11 cellular contexts compared by ENCODE assay signal in genomic region chr4:109816894-109817293, GRCh38. TPM values are rescaled to one million over a fixed set of nuclear protein-coding genes. Genes with fewer than 3 reads are reported as not detected.
DNase-seq lines count a peak whose midpoint lies in the region; ATAC-seq and TF ChIP-seq lines count a peak whose summit lies in the region.
"Had no signal": no experiment of that assay in that cellular context is flagged by ENCODE, and none has a peak within 500 bp of the region (broad histone marks: within the 10 kb centered on the region; RNA-seq: fewer than 3 reads in every experiment).

No MANE protein-coding gene starts in this region.

- no peaks in the 10 kb centered on the region for H3K9me3 Mint-ChIP-seq in Calu3 (ENCODE audit: low read depth, unreplicated experiment)
- no peaks in the 10 kb centered on the region for H3K9me3 Mint-ChIP-seq in chondrocyte (ENCODE audit: low read depth)
- no peaks in the 10 kb centered on the region for H3K9me3 Mint-ChIP-seq in nephron progenitor cell

- ATAC-seq in GM21381 (IDR thresholded peaks at IDR 0.05; ENCODE audit: unreplicated experiment) (no peak), HG03439 (IDR thresholded peaks at IDR 0.05; ENCODE audit: unreplicated experiment) (no peak)
- ATAC-seq: left ventricle myocardium superior had no signal

- peaks cover 40% of the 10 kb centered on the region for H3K79me2 ChIP-seq in MM.1S (ENCODE audit: low read length)

- H3K4me1 ChIP-seq in MM.1S (ENCODE audit: low read length): 0 out of 2 replicates have a peak, but pooled peaks cover 8% of the 10 kb centered on the region

- H3K36me3 ChIP-seq in MM.1S (replicated peaks; ENCODE audit: insufficient read depth, low read length): peaks cover 5% of the 10 kb centered on the region; the same call in 1 of the 2 replicates

- H3K4me2 ChIP-seq in MM.1S (ENCODE audit: low read depth, low read length): peak overlapping the region; percentile 62; the same call in 1 of the 2 replicates

- H3K27me3 Mint-ChIP-seq in Calu3 (ENCODE audit: unreplicated experiment) (no peaks in the 10 kb centered on the region), chondrocyte (ENCODE audit: low read depth) (no peaks in the 10 kb centered on the region), nephron progenitor cell (ENCODE audit: low read depth, poor library complexity) (peaks cover 5% of the 10 kb centered on the region)

- no peaks in the 10 kb centered on the region for H3K9me2 ChIP-seq in MM.1S (replicated peaks; ENCODE audit: insufficient read depth, low read length)

- intact Hi-C loops in Calu3 (cut with micrococcal nuclease; ENCODE audit: unreplicated experiment): loop anchor here (5.0 kb wide), 1 partner anchor 115 kb away; the partner anchor contains the start of gene CASP6

- DNase-seq in Calu3 (no peak), MM.1S (no peak), chondrocyte (ENCODE audit: low spot score) (no peak), nephron progenitor cell (no peak), hypothalamus (lab: John Stamatoyannopoulos, UW) (no peak), NAMALWA (ENCODE audit: low spot score) (no peak)
- DNase-seq: left ventricle myocardium superior, NCI-H1092 treated with DMSO at 0.1 percent for 48 hours, SW 1271 had no signal

- BruUV-seq in Calu3 (replicated peaks; lab: Mats Ljungman, UMichigan): TSS peak; percentile 51

- H2AFZ ChIP-seq in MM.1S (ENCODE audit: low read length): no peak overlapping the region

- CTCF ChIA-PET in Calu3 (lab: Charles Lee): no interaction called here

- H3K4me1 Mint-ChIP-seq in Calu3 (ENCODE audit: low read depth, unreplicated experiment) (peaks cover 24% of the 10 kb centered on the region), chondrocyte (ENCODE audit: low read depth) (peaks cover 33% of the 10 kb centered on the region), nephron progenitor cell (peaks cover 48% of the 10 kb centered on the region)

- no peak overlapping the region for H3K27ac ChIP-seq in MM.1S (ENCODE audit: low read length)

- no peaks in the 10 kb centered on the region for H3K27me3 ChIP-seq in MM.1S (replicated peaks; ENCODE audit: insufficient read depth, low read length)

- H3K4me3 Mint-ChIP-seq in Calu3 (ENCODE audit: low read depth, unreplicated experiment) (peak overlapping the region; percentile 78), chondrocyte (ENCODE audit: unreplicated experiment) (peak overlapping the region; percentile 98), nephron progenitor cell (peak overlapping the region; percentile 100)

- H3K27ac Mint-ChIP-seq in Calu3 (ENCODE audit: unreplicated experiment) (peak overlapping the region; percentile 75), chondrocyte (ENCODE audit: unreplicated experiment) (peak overlapping the region; percentile 18), nephron progenitor cell (no peak overlapping the region)

- H3K36me3 Mint-ChIP-seq in Calu3 (ENCODE audit: insufficient read depth, unreplicated experiment): peaks cover 41% of the 10 kb centered on the region
- H3K36me3 Mint-ChIP-seq in chondrocyte (ENCODE audit: low read depth): peaks cover 7% of the 10 kb centered on the region
- peaks cover 41% of the 10 kb centered on the region for H3K36me3 Mint-ChIP-seq in nephron progenitor cell (ENCODE audit: low read depth)

- H3F3A ChIP-seq in MM.1S (ENCODE audit: insufficient read depth, low read length): peaks cover 4% of the 10 kb centered on the region; the same call in 1 of the 2 replicates

- H3K9ac ChIP-seq in MM.1S (ENCODE audit: low read length): no peak overlapping the region

- no peaks in the 10 kb centered on the region for H4K20me1 ChIP-seq in MM.1S (ENCODE audit: insufficient read depth, low read length)

- no peaks in the 10 kb centered on the region for H3K9me3 ChIP-seq in MM.1S (replicated peaks; ENCODE audit: insufficient read depth, low read length)

- no peak overlapping the region; the same call in 1 of the 2 replicates for H3K4me3 ChIP-seq in MM.1S (ENCODE audit: low read length)

- TF ChIP-seq CTCF in Calu3 (IDR thresholded peaks at IDR 0.05; ENCODE audit: unreplicated experiment) (no peak), MM.1S (IDR thresholded peaks at IDR 0.05; ENCODE audit: low read length) (no peak), chondrocyte (IDR thresholded peaks at IDR 0.05) (no peak), nephron progenitor cell (IDR thresholded peaks at IDR 0.05) (no peak)

RNA-seq across cellular contexts. Expression of gene GAR1, which starts 1.3 kb away (rescaled TPM):
- total RNA-seq in Calu3 (2022) (20.8 and 23.7 TPM in 2 replicates), chondrocyte (18.5 to 20.7 TPM (median 20.2 TPM) in 3 replicates)

RNA-seq across cellular contexts. Expression of gene RRH, which starts 10.9 kb away (rescaled TPM):
- 0.33 and 0.34 TPM in 2 replicates for total RNA-seq in Calu3 (2022)
- total RNA-seq in chondrocyte: not detected in 3 replicates
- total RNA-seq: left ventricle myocardium superior had no signal

RNA-seq across cellular contexts. Expression of gene CFI, which starts 15.1 kb away (rescaled TPM):
- total RNA-seq in Calu3 (2022): 25.8 and 27.7 TPM in 2 replicates
- total RNA-seq in chondrocyte: not detected in 3 replicates

RNA-seq across cellular contexts. Expression of gene LRIT3, which starts 31.0 kb away (rescaled TPM):
- total RNA-seq in Calu3 (2022) (0.09 and 0.22 TPM in 2 replicates), chondrocyte (0.07 to 0.17 TPM in 2 of 3 replicates, not detected in the other)
- total RNA-seq: left ventricle myocardium superior had no signal

Comparison
In these comparisons a context has a peak if more than half of its experiments do, and no peak if none do; other contexts are left out.
1. RNA of gene CFI, which starts 15.1 kb away (total RNA-seq): 25.8 to 27.7 TPM in Calu3; not detected in chondrocyte; every median in the first group is over 10 times any median in the second.
2. Peak in every context shown above with its lines, with median percentiles within 50 percentile points of each other: H3K4me3 Mint-ChIP-seq.